In genomic region chr11:269146-269890, GRCh38 we compare ENCODE assay signal across 1 cellular context.
A peak's percentile ranks its signal among the peaks of the same experiment; 100 is the strongest.
TF ChIP-seq lines count a peak whose summit lies in the region.

No MANE protein-coding gene starts in this region.

TF ChIP-seq in K562, 482 proteins besides CTCF, POLR2A, EP300 and RAD21 (continued from another document and continues in another):
- no peak for TF ChIP-seq CREB1 (IDR thresholded peaks at IDR 0.05)
- 0 out of 2 replicates have a peak, but pooled peaks have one; percentile 33 for TF ChIP-seq CREB1 (CRISPR knock-in tag; IDR thresholded peaks at IDR 0.05)
- TF ChIP-seq CEBPB (tag; IDR thresholded peaks at IDR 0.05) = peak; percentile 99
- no peak for TF ChIP-seq TCF7L2 (IDR thresholded peaks at IDR 0.05; ENCODE audit: low read depth, low read length)
- peak; percentile 15; the same call in 1 of the 2 replicates for TF ChIP-seq ZNF134 (CRISPR knock-in tag; conservative IDR thresholded peaks at IDR 0.05)
- TF ChIP-seq PCBP2 (IDR thresholded peaks at IDR 0.05; ENCODE audit: low read depth, low read length, poor library complexity, severe bottlenecking) = no peak
- 0 out of 3 replicates have a peak, but pooled peaks of 1 of the 2 experiments have one; percentile 7 for TF ChIP-seq CBX3 (IDR thresholded peaks at IDR 0.05; ENCODE audit: borderline replicate concordance in 1 of 2, low read length in 2 of 2)
- no peak; the same call in none of the 2 replicates for TF ChIP-seq NBN (IDR thresholded peaks at IDR 0.05; ENCODE audit: low read depth)
- TF ChIP-seq NFE2L1 (tag; IDR thresholded peaks at IDR 0.05; ENCODE audit: borderline replicate concordance, low read depth) = no peak
- peak; percentile 89 for TF ChIP-seq ZNF766 (CRISPR knock-in tag; conservative IDR thresholded peaks at IDR 0.05)
- TF ChIP-seq KDM1A (IDR thresholded peaks at IDR 0.05) = no peak
- TF ChIP-seq, protein P1, sequence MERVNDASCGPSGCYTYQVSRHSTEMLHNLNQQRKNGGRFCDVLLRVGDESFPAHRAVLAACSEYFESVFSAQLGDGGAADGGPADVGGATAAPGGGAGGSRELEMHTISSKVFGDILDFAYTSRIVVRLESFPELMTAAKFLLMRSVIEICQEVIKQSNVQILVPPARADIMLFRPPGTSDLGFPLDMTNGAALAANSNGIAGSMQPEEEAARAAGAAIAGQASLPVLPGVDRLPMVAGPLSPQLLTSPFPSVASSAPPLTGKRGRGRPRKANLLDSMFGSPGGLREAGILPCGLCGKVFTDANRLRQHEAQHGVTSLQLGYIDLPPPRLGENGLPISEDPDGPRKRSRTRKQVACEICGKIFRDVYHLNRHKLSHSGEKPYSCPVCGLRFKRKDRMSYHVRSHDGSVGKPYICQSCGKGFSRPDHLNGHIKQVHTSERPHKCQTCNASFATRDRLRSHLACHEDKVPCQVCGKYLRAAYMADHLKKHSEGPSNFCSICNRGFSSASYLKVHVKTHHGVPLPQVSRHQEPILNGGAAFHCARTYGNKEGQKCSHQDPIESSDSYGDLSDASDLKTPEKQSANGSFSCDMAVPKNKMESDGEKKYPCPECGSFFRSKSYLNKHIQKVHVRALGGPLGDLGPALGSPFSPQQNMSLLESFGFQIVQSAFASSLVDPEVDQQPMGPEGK (CRISPR knock-in tag; IDR thresholded peaks at IDR 0.05; ENCODE audit: borderline replicate concordance) = no peak
- TF ChIP-seq ZNF274 (IDR thresholded peaks at IDR 0.05; ENCODE audit: borderline replicate concordance, low read depth, low read length) = no peak
- no peak for TF ChIP-seq CCNT2 (IDR thresholded peaks at IDR 0.05; ENCODE audit: borderline replicate concordance, extremely low read depth, insufficient read length, low read depth, low read length)
- no peak for TF ChIP-seq NCOR1 (IDR thresholded peaks at IDR 0.05)
- TF ChIP-seq SNRNP70 (optimal IDR thresholded peaks at IDR 0.05; ENCODE audit: low read depth, low read length) = no peak
- no peak for TF ChIP-seq PCBP1 (IDR thresholded peaks at IDR 0.05; ENCODE audit: low read depth, low read length, poor library complexity, severe bottlenecking)
- no peak for TF ChIP-seq RBBP5 (IDR thresholded peaks at IDR 0.05; ENCODE audit: borderline replicate concordance, insufficient read depth, low read length, poor library complexity, severe bottlenecking)
- no peak for TF ChIP-seq ZNF830 (CRISPR knock-in tag; IDR thresholded peaks at IDR 0.05)
- no peak for TF ChIP-seq GTF2A2 (tag; IDR thresholded peaks at IDR 0.05)
- TF ChIP-seq PHB2 (IDR thresholded peaks at IDR 0.05; ENCODE audit: low read depth) = no peak
- no peak for TF ChIP-seq RBM22 (IDR thresholded peaks at IDR 0.05; ENCODE audit: low read depth, low read length, poor library complexity, severe bottlenecking)
- no peak; the same call in 1 of the 2 replicates for TF ChIP-seq TFAP4 (CRISPR knock-in tag; IDR thresholded peaks at IDR 0.05; ENCODE audit: borderline replicate concordance)
- no peak for TF ChIP-seq NR3C1 (CRISPR knock-in tag; IDR thresholded peaks at IDR 0.05)
- TF ChIP-seq ZKSCAN1 (IDR thresholded peaks at IDR 0.05; ENCODE audit: low read depth, low read length) = no peak
- no peak for TF ChIP-seq ZBTB1 (CRISPR knock-in tag; IDR thresholded peaks at IDR 0.05; ENCODE audit: borderline replicate concordance, low read depth)
- no peak for TF ChIP-seq KDM2B (CRISPR knock-in tag; IDR thresholded peaks at IDR 0.05)
- TF ChIP-seq, protein P2, sequence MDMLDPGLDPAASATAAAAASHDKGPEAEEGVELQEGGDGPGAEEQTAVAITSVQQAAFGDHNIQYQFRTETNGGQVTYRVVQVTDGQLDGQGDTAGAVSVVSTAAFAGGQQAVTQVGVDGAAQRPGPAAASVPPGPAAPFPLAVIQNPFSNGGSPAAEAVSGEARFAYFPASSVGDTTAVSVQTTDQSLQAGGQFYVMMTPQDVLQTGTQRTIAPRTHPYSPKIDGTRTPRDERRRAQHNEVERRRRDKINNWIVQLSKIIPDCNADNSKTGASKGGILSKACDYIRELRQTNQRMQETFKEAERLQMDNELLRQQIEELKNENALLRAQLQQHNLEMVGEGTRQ (CRISPR knock-in tag; IDR thresholded peaks at IDR 0.05) = peak; percentile 85
- no peak for TF ChIP-seq ZNF212 (CRISPR knock-in tag; IDR thresholded peaks at IDR 0.05)
- no peak for TF ChIP-seq NFE2 (IDR thresholded peaks at IDR 0.05; ENCODE audit: low read depth)
- TF ChIP-seq, protein P3, sequence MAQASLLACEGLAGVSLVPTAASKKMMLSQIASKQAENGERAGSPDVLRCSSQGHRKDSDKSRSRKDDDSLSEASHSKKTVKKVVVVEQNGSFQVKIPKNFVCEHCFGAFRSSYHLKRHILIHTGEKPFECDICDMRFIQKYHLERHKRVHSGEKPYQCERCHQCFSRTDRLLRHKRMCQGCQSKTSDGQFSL (CRISPR knock-in tag; IDR thresholded peaks at IDR 0.05) = no peak
- TF ChIP-seq, protein P3 (tag; IDR thresholded peaks at IDR 0.05) = no peak
- TF ChIP-seq ZNF347 (CRISPR knock-in tag; IDR thresholded peaks at IDR 0.05; ENCODE audit: low read depth) = no peak
- TF ChIP-seq, protein P4, sequence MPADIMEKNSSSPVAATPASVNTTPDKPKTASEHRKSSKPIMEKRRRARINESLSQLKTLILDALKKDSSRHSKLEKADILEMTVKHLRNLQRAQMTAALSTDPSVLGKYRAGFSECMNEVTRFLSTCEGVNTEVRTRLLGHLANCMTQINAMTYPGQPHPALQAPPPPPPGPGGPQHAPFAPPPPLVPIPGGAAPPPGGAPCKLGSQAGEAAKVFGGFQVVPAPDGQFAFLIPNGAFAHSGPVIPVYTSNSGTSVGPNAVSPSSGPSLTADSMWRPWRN (IDR thresholded peaks at IDR 0.05; ENCODE audit: low read depth) = no peak
- TF ChIP-seq, protein P5, sequence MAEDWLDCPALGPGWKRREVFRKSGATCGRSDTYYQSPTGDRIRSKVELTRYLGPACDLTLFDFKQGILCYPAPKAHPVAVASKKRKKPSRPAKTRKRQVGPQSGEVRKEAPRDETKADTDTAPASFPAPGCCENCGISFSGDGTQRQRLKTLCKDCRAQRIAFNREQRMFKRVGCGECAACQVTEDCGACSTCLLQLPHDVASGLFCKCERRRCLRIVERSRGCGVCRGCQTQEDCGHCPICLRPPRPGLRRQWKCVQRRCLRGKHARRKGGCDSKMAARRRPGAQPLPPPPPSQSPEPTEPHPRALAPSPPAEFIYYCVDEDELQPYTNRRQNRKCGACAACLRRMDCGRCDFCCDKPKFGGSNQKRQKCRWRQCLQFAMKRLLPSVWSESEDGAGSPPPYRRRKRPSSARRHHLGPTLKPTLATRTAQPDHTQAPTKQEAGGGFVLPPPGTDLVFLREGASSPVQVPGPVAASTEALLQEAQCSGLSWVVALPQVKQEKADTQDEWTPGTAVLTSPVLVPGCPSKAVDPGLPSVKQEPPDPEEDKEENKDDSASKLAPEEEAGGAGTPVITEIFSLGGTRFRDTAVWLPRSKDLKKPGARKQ (CRISPR knock-in tag; IDR thresholded peaks at IDR 0.05) = no peak
- TF ChIP-seq ZNF583 (CRISPR knock-in tag; IDR thresholded peaks at IDR 0.05) = no peak
- TF ChIP-seq CREBBP (IDR thresholded peaks at IDR 0.05; ENCODE audit: low read depth, low read length) = no peak
- no peak for TF ChIP-seq ZNF239 (CRISPR knock-in tag; IDR thresholded peaks at IDR 0.05)
- 0 out of 2 replicates have a peak, but pooled peaks have one; percentile 11 for TF ChIP-seq HDAC2 (IDR thresholded peaks at IDR 0.05)
- TF ChIP-seq, protein P6, sequence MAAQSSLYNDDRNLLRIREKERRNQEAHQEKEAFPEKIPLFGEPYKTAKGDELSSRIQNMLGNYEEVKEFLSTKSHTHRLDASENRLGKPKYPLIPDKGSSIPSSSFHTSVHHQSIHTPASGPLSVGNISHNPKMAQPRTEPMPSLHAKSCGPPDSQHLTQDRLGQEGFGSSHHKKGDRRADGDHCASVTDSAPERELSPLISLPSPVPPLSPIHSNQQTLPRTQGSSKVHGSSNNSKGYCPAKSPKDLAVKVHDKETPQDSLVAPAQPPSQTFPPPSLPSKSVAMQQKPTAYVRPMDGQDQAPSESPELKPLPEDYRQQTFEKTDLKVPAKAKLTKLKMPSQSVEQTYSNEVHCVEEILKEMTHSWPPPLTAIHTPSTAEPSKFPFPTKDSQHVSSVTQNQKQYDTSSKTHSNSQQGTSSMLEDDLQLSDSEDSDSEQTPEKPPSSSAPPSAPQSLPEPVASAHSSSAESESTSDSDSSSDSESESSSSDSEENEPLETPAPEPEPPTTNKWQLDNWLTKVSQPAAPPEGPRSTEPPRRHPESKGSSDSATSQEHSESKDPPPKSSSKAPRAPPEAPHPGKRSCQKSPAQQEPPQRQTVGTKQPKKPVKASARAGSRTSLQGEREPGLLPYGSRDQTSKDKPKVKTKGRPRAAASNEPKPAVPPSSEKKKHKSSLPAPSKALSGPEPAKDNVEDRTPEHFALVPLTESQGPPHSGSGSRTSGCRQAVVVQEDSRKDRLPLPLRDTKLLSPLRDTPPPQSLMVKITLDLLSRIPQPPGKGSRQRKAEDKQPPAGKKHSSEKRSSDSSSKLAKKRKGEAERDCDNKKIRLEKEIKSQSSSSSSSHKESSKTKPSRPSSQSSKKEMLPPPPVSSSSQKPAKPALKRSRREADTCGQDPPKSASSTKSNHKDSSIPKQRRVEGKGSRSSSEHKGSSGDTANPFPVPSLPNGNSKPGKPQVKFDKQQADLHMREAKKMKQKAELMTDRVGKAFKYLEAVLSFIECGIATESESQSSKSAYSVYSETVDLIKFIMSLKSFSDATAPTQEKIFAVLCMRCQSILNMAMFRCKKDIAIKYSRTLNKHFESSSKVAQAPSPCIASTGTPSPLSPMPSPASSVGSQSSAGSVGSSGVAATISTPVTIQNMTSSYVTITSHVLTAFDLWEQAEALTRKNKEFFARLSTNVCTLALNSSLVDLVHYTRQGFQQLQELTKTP (IDR thresholded peaks at IDR 0.05; ENCODE audit: low read depth in 1 of 2, partially characterized antibody in 2 of 2) = peak; percentile 73 to 91
- TF ChIP-seq STAT5A (IDR thresholded peaks at IDR 0.05; ENCODE audit: borderline replicate concordance, low read length) = no peak
- TF ChIP-seq RFX5 (IDR thresholded peaks at IDR 0.05; ENCODE audit: low read depth, low read length) = no peak
- TF ChIP-seq HOMEZ (CRISPR knock-in tag; IDR thresholded peaks at IDR 0.05) = no peak
- no peak for TF ChIP-seq SMAD3 (CRISPR knock-in tag; conservative IDR thresholded peaks at IDR 0.05)
- TF ChIP-seq TAF1 (IDR thresholded peaks at IDR 0.05; ENCODE audit: control insufficient read depth, extremely low read depth, insufficient read depth, low read length, severe bottlenecking) = no peak
- TF ChIP-seq ZNF79 (CRISPR knock-in tag; IDR thresholded peaks at IDR 0.05; ENCODE audit: low read depth) = no peak
- no peak for TF ChIP-seq CAMTA2 (CRISPR knock-in tag; conservative IDR thresholded peaks at IDR 0.05)
- TF ChIP-seq CTCFL (IDR thresholded peaks at IDR 0.05; ENCODE audit: borderline replicate concordance, insufficient read depth, low read depth, low read length, poor library complexity, severe bottlenecking) = no peak
- no peak for TF ChIP-seq TARDBP (IDR thresholded peaks at IDR 0.05)
- TF ChIP-seq RB1 (IDR thresholded peaks at IDR 0.05; ENCODE audit: low read depth) = no peak
- no peak for TF ChIP-seq ZSCAN29 (IDR thresholded peaks at IDR 0.05)
